Comparison of ENCODE assay signal across 8 cellular contexts in genomic region chr16:58000706-58001676, GRCh38. TPM values are rescaled to one million over a fixed set of nuclear protein-coding genes. Genes with fewer than 3 reads are reported as not detected.
DNase-seq lines count a peak whose midpoint lies in the region; ATAC-seq and TF ChIP-seq lines count a peak whose summit lies in the region.

USB1 (plus strand) TSS chr16:58001407; CDS start chr16:58001484, 77 bp downstream.

- DNase-seq in DMS153 treated with DMSO at 0.1 percent for 48 hours (lab: John Stamatoyannopoulos, UW; ENCODE audit: unreplicated experiment) (peak; percentile 68), Peyer's patch (peak; percentile 82 to 93 (median 93)), fibroblast of peridontal ligament (ENCODE audit: extremely low read depth) (peak; percentile 57)
- peak; percentile 88 to 92 for DNase-seq in stimulated activated naive CD8-positive, alpha-beta T cell treated with anti-CD3 and anti-CD28 coated beads, Interleukin-15, amount 100 ng/mL, for 72 hours

- TF ChIP-seq CTCF in Peyer's patch (IDR thresholded peaks at IDR 0.05) (peak; percentile 46 to 84 (median 72)), nephron (IDR thresholded peaks at IDR 0.05; ENCODE audit: unreplicated experiment in 3 of 3) (peak; percentile 62 to 69 (median 66))

- H3K27ac ChIP-seq in HUES48 (ENCODE audit: low read depth, low read length) (peak within 1 kb of the TSS; percentile 86), Peyer's patch (peak within 1 kb of the TSS; percentile 83 to 94 (median 86))

- H3K4me1 ChIP-seq in HUES48 (ENCODE audit: control insufficient read depth, insufficient read depth, low read length): peaks cover 12% of the 10 kb centered on the region; the same call in 1 of the 2 replicates
- H3K4me1 ChIP-seq in Peyer's patch: peaks cover 4 to 24% (median 5%) of the 10 kb centered on the region in 4 donors

- H3K36me3 Mint-ChIP-seq in activated T-helper 17 cell treated with anti-CD3 and anti-CD28 coated beads, Interleukin-2, amount 50 U/mL, for 72 hours (ENCODE audit: low read depth): peaks cover 40% of the 10 kb centered on the region
- H3K36me3 Mint-ChIP-seq in nephron (ENCODE audit: low read depth): peaks cover 23% of the 10 kb centered on the region

- no peaks in the 10 kb centered on the region for H3K27me3 Mint-ChIP-seq in activated T-helper 17 cell treated with anti-CD3 and anti-CD28 coated beads, Interleukin-2, amount 50 U/mL, for 72 hours
- H3K27me3 Mint-ChIP-seq in nephron (ENCODE audit: low read depth): no peaks in the 10 kb centered on the region
- H3K27me3 Mint-ChIP-seq in stimulated activated naive CD8-positive, alpha-beta T cell treated with anti-CD3 and anti-CD28 coated beads, Interleukin-15, amount 100 ng/mL, for 72 hours: no peaks in the 10 kb centered on the region

- H3K27me3 ChIP-seq in HUES48 (ENCODE audit: control insufficient read depth, insufficient read depth, low read length) (no peaks in the 10 kb centered on the region), Peyer's patch (no peaks in the 10 kb centered on the region)

- H3K4me3 ChIP-seq in HUES48 (ENCODE audit: low read depth, low read length): peak within 1 kb of the TSS; percentile 90
- H3K4me3 ChIP-seq in Peyer's patch: peak within 1 kb of the TSS; percentile 64 to 95 (median 67)

- peak within 1 kb of the TSS; percentile 86 for H3K27ac Mint-ChIP-seq in activated T-helper 17 cell treated with anti-CD3 and anti-CD28 coated beads, Interleukin-2, amount 50 U/mL, for 72 hours
- H3K27ac Mint-ChIP-seq in nephron: peak within 1 kb of the TSS; percentile 55 to 89 (median 80)
- peak within 1 kb of the TSS; percentile 92 to 94 for H3K27ac Mint-ChIP-seq in stimulated activated naive CD8-positive, alpha-beta T cell treated with anti-CD3 and anti-CD28 coated beads, Interleukin-15, amount 100 ng/mL, for 72 hours

- TF ChIP-seq POLR2A in Peyer's patch (IDR thresholded peaks at IDR 0.05): peak; percentile 60 to 80

- no peaks in the 10 kb centered on the region for H3K9me3 Mint-ChIP-seq in activated T-helper 17 cell treated with anti-CD3 and anti-CD28 coated beads, Interleukin-2, amount 50 U/mL, for 72 hours
- no peaks in the 10 kb centered on the region for H3K9me3 Mint-ChIP-seq in nephron
- no peaks in the 10 kb centered on the region for H3K9me3 Mint-ChIP-seq in stimulated activated naive CD8-positive, alpha-beta T cell treated with anti-CD3 and anti-CD28 coated beads, Interleukin-15, amount 100 ng/mL, for 72 hours

- peak; percentile 76 for ATAC-seq in GM21390 (IDR thresholded peaks at IDR 0.05; ENCODE audit: unreplicated experiment)
- ATAC-seq in activated T-helper 17 cell treated with anti-CD3 and anti-CD28 coated beads, Interleukin-2, amount 50 U/mL, for 72 hours (replicated peaks): peak; percentile 83
- ATAC-seq in stimulated activated naive CD8-positive, alpha-beta T cell treated with anti-CD3 and anti-CD28 coated beads, Interleukin-15, amount 100 ng/mL, for 72 hours: peak; percentile 77

- H3K4me3 Mint-ChIP-seq in activated T-helper 17 cell treated with anti-CD3 and anti-CD28 coated beads, Interleukin-2, amount 50 U/mL, for 72 hours: peak within 1 kb of the TSS; percentile 87
- peak within 1 kb of the TSS; percentile 90 to 93 (median 90) for H3K4me3 Mint-ChIP-seq in nephron
- peak within 1 kb of the TSS; percentile 91 to 93 for H3K4me3 Mint-ChIP-seq in stimulated activated naive CD8-positive, alpha-beta T cell treated with anti-CD3 and anti-CD28 coated beads, Interleukin-15, amount 100 ng/mL, for 72 hours

- H3K9ac ChIP-seq in HUES48 (ENCODE audit: low read depth, low read length): peak within 1 kb of the TSS; percentile 58

- H3K9me3 ChIP-seq in HUES48 (ENCODE audit: control insufficient read depth, insufficient read depth, low read length): no peaks in the 10 kb centered on the region
- H3K9me3 ChIP-seq in Peyer's patch: no peaks in the 10 kb centered on the region

- H3K36me3 ChIP-seq in HUES48 (ENCODE audit: control insufficient read depth, insufficient read depth, low read length): peaks cover 39% of the 10 kb centered on the region
- peaks cover 0 to 37% (median 0%) of the 10 kb centered on the region in 3 donors for H3K36me3 ChIP-seq in Peyer's patch

- peaks cover 29% of the 10 kb centered on the region for H3K4me1 Mint-ChIP-seq in activated T-helper 17 cell treated with anti-CD3 and anti-CD28 coated beads, Interleukin-2, amount 50 U/mL, for 72 hours
- peaks cover 13% of the 10 kb centered on the region for H3K4me1 Mint-ChIP-seq in nephron
- H3K4me1 Mint-ChIP-seq in stimulated activated naive CD8-positive, alpha-beta T cell treated with anti-CD3 and anti-CD28 coated beads, Interleukin-15, amount 100 ng/mL, for 72 hours: peaks cover 72% of the 10 kb centered on the region

RNA-seq across cellular contexts. Expression of gene USB1, which starts in this region (rescaled TPM):
- 10 to 100 TPM; 25.6 to 80.0 (median 42.7) TPM for total RNA-seq in Peyer's patch
- 10 to 100 TPM; 33.7 to 56.6 TPM for total RNA-seq in activated T-helper 17 cell treated with anti-CD3 and anti-CD28 coated beads, Interleukin-2, amount 50 U/mL, for 72 hours

Comparison
In these comparisons a context has a peak if more than half of its experiments do, and no peak if none do; other contexts are left out.
1. Peak in every context shown above with its lines: DNase-seq, ATAC-seq, H3K4me3 ChIP-seq and H3K27ac ChIP-seq.